ENCODE assay signal across 1 cellular context in genomic region chr15:70409388-70409787, GRCh38.
TF ChIP-seq lines count a peak whose summit lies in the region.

No MANE protein-coding gene starts in this region.

TF ChIP-seq in GM23338, 12 proteins besides CTCF, POLR2A, EP300 and RAD21 (continued from another document):
- TF ChIP-seq REST (IDR thresholded peaks at IDR 0.05; ENCODE audit: unreplicated experiment) (no peak), ZNF114 (CRISPR knock-in tag; IDR thresholded peaks at IDR 0.05) (no peak), STAT1 (IDR thresholded peaks at IDR 0.05; ENCODE audit: unreplicated experiment) (no peak), NANOG (IDR thresholded peaks at IDR 0.05; ENCODE audit: borderline replicate concordance) (no peak)
- TF ChIP-seq, protein P1, sequence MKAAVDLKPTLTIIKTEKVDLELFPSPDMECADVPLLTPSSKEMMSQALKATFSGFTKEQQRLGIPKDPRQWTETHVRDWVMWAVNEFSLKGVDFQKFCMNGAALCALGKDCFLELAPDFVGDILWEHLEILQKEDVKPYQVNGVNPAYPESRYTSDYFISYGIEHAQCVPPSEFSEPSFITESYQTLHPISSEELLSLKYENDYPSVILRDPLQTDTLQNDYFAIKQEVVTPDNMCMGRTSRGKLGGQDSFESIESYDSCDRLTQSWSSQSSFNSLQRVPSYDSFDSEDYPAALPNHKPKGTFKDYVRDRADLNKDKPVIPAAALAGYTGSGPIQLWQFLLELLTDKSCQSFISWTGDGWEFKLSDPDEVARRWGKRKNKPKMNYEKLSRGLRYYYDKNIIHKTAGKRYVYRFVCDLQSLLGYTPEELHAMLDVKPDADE (IDR thresholded peaks at IDR 0.05), result no peak
